1 cellular context compared by ENCODE assay signal in genomic region chr1:161421456-161421855, GRCh38.
TF ChIP-seq lines count a peak whose summit lies in the region.

No MANE protein-coding gene starts in this region.

TF ChIP-seq in A549, 52 proteins besides CTCF, POLR2A, EP300 and RAD21 (continued from another document):
- no peak for TF ChIP-seq REST (IDR thresholded peaks at IDR 0.05)
- no peak for TF ChIP-seq FOSB (CRISPR knock-in tag; IDR thresholded peaks at IDR 0.05)
- no peak for TF ChIP-seq HDAC2 (IDR thresholded peaks at IDR 0.05)
- no peak for TF ChIP-seq JUN (IDR thresholded peaks at IDR 0.05)
- no peak for TF ChIP-seq MAX (IDR thresholded peaks at IDR 0.05)
- TF ChIP-seq KDM1A (IDR thresholded peaks at IDR 0.05; ENCODE audit: low read depth): no peak
- TF ChIP-seq EHF (CRISPR knock-in tag; IDR thresholded peaks at IDR 0.05): no peak
- TF ChIP-seq GATA3 (IDR thresholded peaks at IDR 0.05; ENCODE audit: borderline replicate concordance): no peak
- no peak for TF ChIP-seq CHD4 (IDR thresholded peaks at IDR 0.05; ENCODE audit: borderline replicate concordance)
- no peak for TF ChIP-seq JUNB (IDR thresholded peaks at IDR 0.05)
